13 cellular contexts compared by ENCODE assay signal in the genomic region with DNA sequence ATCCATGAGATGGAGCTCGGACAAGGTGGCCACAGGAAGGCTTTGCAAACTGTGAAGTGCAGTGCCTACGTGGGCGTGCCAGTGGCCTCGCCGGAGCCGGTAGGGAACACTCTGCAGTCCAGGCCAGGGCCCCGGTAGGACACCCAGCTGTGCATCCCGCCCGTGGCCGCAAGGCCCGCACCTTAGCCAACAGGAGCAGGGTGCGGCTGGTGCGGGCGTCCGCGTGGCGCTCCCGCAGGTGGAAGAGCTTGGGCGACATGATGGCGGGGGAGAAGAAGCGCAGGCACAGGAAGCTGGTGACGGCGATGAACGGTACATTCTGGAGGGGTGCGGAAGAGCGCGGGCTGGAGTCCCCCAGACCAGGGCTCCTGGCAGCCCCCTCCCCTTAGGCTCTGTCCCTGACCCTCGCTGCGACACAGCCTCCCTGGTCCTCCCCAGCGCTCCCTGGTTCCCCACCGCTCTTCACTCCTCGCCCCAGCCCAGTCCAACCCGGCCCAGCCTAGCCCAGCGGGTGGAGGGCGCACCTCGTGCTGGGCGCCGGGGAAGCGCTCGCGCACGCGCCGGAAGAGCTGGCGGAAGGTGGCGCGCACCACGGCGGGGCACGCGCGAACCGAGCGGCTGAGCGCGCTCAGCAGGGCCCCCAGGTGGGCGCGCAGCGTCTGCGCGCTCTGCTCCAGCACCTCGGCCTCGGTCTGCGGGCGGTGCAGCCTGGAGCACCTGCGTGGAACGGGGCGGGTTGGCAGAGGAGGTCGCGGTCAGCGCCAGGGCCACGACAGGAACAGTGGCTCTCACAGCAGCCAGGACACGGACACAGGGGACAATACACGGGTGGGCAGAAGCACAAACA. TPM values are rescaled to one million over a fixed set of nuclear protein-coding genes. Genes with fewer than 3 reads are reported as not detected.
DNase-seq lines count a peak whose midpoint lies in the region; ATAC-seq and TF ChIP-seq lines count a peak whose summit lies in the region.
"Not testable (repeated sequence)": the region's sequence is repeated elsewhere in the genome, so short reads cannot be mapped to it uniquely, and the experiment has no call there.
"Had no signal": no experiment of that assay in that cellular context is flagged by ENCODE, and none has a peak within 500 bp of the region (broad histone marks: within the 10 kb centered on the region; RNA-seq: fewer than 3 reads in every experiment).

No MANE protein-coding gene starts in this region.

- not testable (repeated sequence) for H3K9me3 ChIP-seq in DND-41 (ENCODE audit: insufficient read depth, low read length, severe bottlenecking)

- H3K27ac ChIP-seq in DND-41 (ENCODE audit: low read length); HL-60 (replicated peaks): not testable (repeated sequence)

- ATAC-seq in DND-41 (ENCODE audit: insufficient read depth, low read depth) (peak; percentile 91), GM19351 (IDR thresholded peaks at IDR 0.05; ENCODE audit: unreplicated experiment) (peak; percentile 74), GM21825 (IDR thresholded peaks at IDR 0.05; ENCODE audit: unreplicated experiment) (peak; percentile 66), HG03045 (IDR thresholded peaks at IDR 0.05; ENCODE audit: unreplicated experiment) (peak; percentile 59), left colon (peak; percentile 49)
- peak; percentile 79 for ATAC-seq in activated CD8-positive, alpha-beta memory T cell treated with anti-CD3 and anti-CD28 coated beads, Interleukin-2, amount 10 ng/mL, durations not matched to agents 7 days and 5 days
- peak; percentile 82 for ATAC-seq in stimulated activated effector memory CD8-positive, alpha-beta T cell treated with anti-CD3 and anti-CD28 coated beads, Interleukin-12 subunit alpha, Interleukin-12 subunit beta, amount 100 ng/mL, for 72 hours

- not testable (repeated sequence) for H3K9me3 Mint-ChIP-seq in activated CD8-positive, alpha-beta memory T cell treated with anti-CD3 and anti-CD28 coated beads, Interleukin-2, amount 10 ng/mL, durations not matched to agents 7 days and 5 days (ENCODE audit: low read depth); stimulated activated effector memory CD8-positive, alpha-beta T cell treated with anti-CD3 and anti-CD28 coated beads, Interleukin-12 subunit alpha, Interleukin-12 subunit beta, amount 100 ng/mL, for 72 hours

- H3K27me3 Mint-ChIP-seq in activated CD8-positive, alpha-beta memory T cell treated with anti-CD3 and anti-CD28 coated beads, Interleukin-2, amount 10 ng/mL, durations not matched to agents 7 days and 5 days, result not testable (repeated sequence)

- TF ChIP-seq CTCF in DND-41 (IDR thresholded peaks at IDR 0.05; ENCODE audit: borderline replicate concordance, extremely low read depth, low read length, poor library complexity, severe bottlenecking); HL-60 (IDR thresholded peaks at IDR 0.05; ENCODE audit: insufficient read depth, low read length): not testable (repeated sequence)

- H3K27ac Mint-ChIP-seq in activated CD8-positive, alpha-beta memory T cell treated with anti-CD3 and anti-CD28 coated beads, Interleukin-2, amount 10 ng/mL, durations not matched to agents 7 days and 5 days; stimulated activated effector memory CD8-positive, alpha-beta T cell treated with anti-CD3 and anti-CD28 coated beads, Interleukin-12 subunit alpha, Interleukin-12 subunit beta, amount 100 ng/mL, for 72 hours: not testable (repeated sequence)

- H3K9ac ChIP-seq in DND-41 (ENCODE audit: low read depth, low read length), result not testable (repeated sequence)

- H3K79me2 ChIP-seq in DND-41 (ENCODE audit: insufficient read depth, low read length), result not testable (repeated sequence)

- not testable (repeated sequence) for DNase-seq in DND-41; HL-60 (ENCODE audit: low read depth in 1 of 2, low spot score in 1 of 2); stimulated activated effector memory CD8-positive, alpha-beta T cell treated with anti-CD3 and anti-CD28 coated beads, Interleukin-12 subunit alpha, Interleukin-12 subunit beta, amount 100 ng/mL, for 72 hours (ENCODE audit: low spot score in 2 of 2)
- DNase-seq in activated CD8-positive, alpha-beta memory T cell treated with anti-CD3 and anti-CD28 coated beads, Interleukin-2, amount 10 ng/mL, durations not matched to agents 7 days and 5 days, result peak; percentile 43
- DNase-seq in left colon, result peak in 1 of 2 donors; percentile 6

- not testable (repeated sequence) for H2AFZ ChIP-seq in DND-41 (ENCODE audit: low read depth, low read length)

- not testable (repeated sequence) for H3K4me1 ChIP-seq in DND-41 (ENCODE audit: insufficient read depth, low read length)

- intact Hi-C loops in left colon (cut with DNase I, micrococcal nuclease), result not testable (repeated sequence)

- H3K4me1 Mint-ChIP-seq in activated CD8-positive, alpha-beta memory T cell treated with anti-CD3 and anti-CD28 coated beads, Interleukin-2, amount 10 ng/mL, durations not matched to agents 7 days and 5 days; stimulated activated effector memory CD8-positive, alpha-beta T cell treated with anti-CD3 and anti-CD28 coated beads, Interleukin-12 subunit alpha, Interleukin-12 subunit beta, amount 100 ng/mL, for 72 hours: not testable (repeated sequence)

- H3K4me2 ChIP-seq in DND-41 (ENCODE audit: insufficient read depth, low read length), result not testable (repeated sequence)

- H3K36me3 ChIP-seq in DND-41 (ENCODE audit: insufficient read depth, low read length), result not testable (repeated sequence)

- CTCF ChIA-PET in activated CD8-positive, alpha-beta memory T cell treated with anti-CD3 and anti-CD28 coated beads, Interleukin-2, amount 10 ng/mL, durations not matched to agents 7 days and 5 days (lab: Charles Lee), result not testable (repeated sequence)

- H3K27me3 ChIP-seq in DND-41 (ENCODE audit: insufficient read depth, low read length, poor library complexity); HL-60 (ENCODE audit: insufficient read depth, poor library complexity, severe bottlenecking): not testable (repeated sequence)

- H3K36me3 Mint-ChIP-seq in activated CD8-positive, alpha-beta memory T cell treated with anti-CD3 and anti-CD28 coated beads, Interleukin-2, amount 10 ng/mL, durations not matched to agents 7 days and 5 days; stimulated activated effector memory CD8-positive, alpha-beta T cell treated with anti-CD3 and anti-CD28 coated beads, Interleukin-12 subunit alpha, Interleukin-12 subunit beta, amount 100 ng/mL, for 72 hours: not testable (repeated sequence)

- H4K20me1 ChIP-seq in DND-41 (ENCODE audit: insufficient read depth, low read length), result not testable (repeated sequence)

- H3K4me3 ChIP-seq in DND-41 (ENCODE audit: low read depth in 1 of 2, low read length in 2 of 2), result not testable (repeated sequence)
- H3K4me3 ChIP-seq in HL-60 (replicated peaks; ENCODE audit: insufficient read depth, low read length), result 0 out of 2 replicates have a peak overlapping the region, but pooled peaks have one; percentile 16

- H3K4me3 Mint-ChIP-seq in activated CD8-positive, alpha-beta memory T cell treated with anti-CD3 and anti-CD28 coated beads, Interleukin-2, amount 10 ng/mL, durations not matched to agents 7 days and 5 days; stimulated activated effector memory CD8-positive, alpha-beta T cell treated with anti-CD3 and anti-CD28 coated beads, Interleukin-12 subunit alpha, Interleukin-12 subunit beta, amount 100 ng/mL, for 72 hours: not testable (repeated sequence)

RNA-seq across cellular contexts. Expression of a gene that starts 18.2 kb away (rescaled TPM):
- 10 to 100 TPM; 15.4 to 15.7 TPM for total RNA-seq in activated CD8-positive, alpha-beta memory T cell treated with anti-CD3 and anti-CD28 coated beads, Interleukin-2, amount 10 ng/mL, durations not matched to agents 7 days and 5 days
- total RNA-seq in left colon, result 10 to 100 TPM in 1 of 2 donors, 1 to 10 TPM in 1; 7.9 to 11.9 TPM

RNA-seq across cellular contexts. Expression of a gene that starts 39.5 kb away (rescaled TPM):
- total RNA-seq in activated CD8-positive, alpha-beta memory T cell treated with anti-CD3 and anti-CD28 coated beads, Interleukin-2, amount 10 ng/mL, durations not matched to agents 7 days and 5 days, result not detected
- total RNA-seq in left colon, result not detected
- total RNA-seq: cardiac septum, gastrocnemius medialis, H1, posterior vena cava, vagina had no signal

RNA-seq across cellular contexts. Expression of a gene that starts 47.1 kb away (rescaled TPM):
- total RNA-seq in activated CD8-positive, alpha-beta memory T cell treated with anti-CD3 and anti-CD28 coated beads, Interleukin-2, amount 10 ng/mL, durations not matched to agents 7 days and 5 days, result 10 to 100 TPM; 20.8 to 30.7 TPM
- 10 to 100 TPM in 1 of 2 donors, 1 to 10 TPM in 1; 6.3 to 27.5 TPM for total RNA-seq in left colon

RNA-seq across cellular contexts. Expression of a gene that starts 59.1 kb away (rescaled TPM):
- total RNA-seq in activated CD8-positive, alpha-beta memory T cell treated with anti-CD3 and anti-CD28 coated beads, Interleukin-2, amount 10 ng/mL, durations not matched to agents 7 days and 5 days, result 10 to 100 TPM in 1 of 2 experiments, 1 to 10 TPM in 1; 9.8 to 10.8 TPM
- total RNA-seq in left colon, result 10 to 100 TPM; 10.1 to 10.4 TPM
